Comparison of ENCODE assay signal across 1 cellular context in the genomic region with DNA sequence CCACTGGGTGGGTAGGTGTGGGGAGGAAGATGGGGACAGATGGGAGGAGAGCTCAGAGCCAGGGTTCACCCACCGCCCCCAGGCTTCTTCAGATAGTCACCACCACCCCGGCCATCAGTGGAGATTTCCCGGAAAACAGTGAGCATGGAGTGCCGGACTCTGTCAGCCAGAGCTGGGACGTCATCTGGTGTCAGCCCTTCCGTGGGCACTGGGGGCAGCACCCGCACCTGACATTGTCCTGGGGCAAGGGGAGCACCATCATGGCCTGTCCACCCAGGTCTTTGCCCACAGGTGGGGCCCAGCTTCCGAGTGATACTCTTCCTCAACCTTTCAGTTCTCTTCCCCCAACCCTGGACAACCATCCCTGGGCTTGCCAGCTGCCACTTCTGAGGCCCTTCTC.
TF ChIP-seq lines count a peak whose summit lies in the region.

No MANE protein-coding gene starts in this region.

TF ChIP-seq in HCT116, 20 proteins besides CTCF, POLR2A, EP300 and RAD21:
- TF ChIP-seq JUND (IDR thresholded peaks at IDR 0.05): no peak
- TF ChIP-seq EZH2 (IDR thresholded peaks at IDR 0.05): no peak
- no peak for TF ChIP-seq SIN3A (IDR thresholded peaks at IDR 0.05; ENCODE audit: low read depth)
- TF ChIP-seq POLR2AphosphoS5 (IDR thresholded peaks at IDR 0.05; ENCODE audit: low read depth, low read length): no peak; the same call in none of the 2 replicates
- TF ChIP-seq EZH2phosphoT487 (IDR thresholded peaks at IDR 0.05; ENCODE audit: borderline replicate concordance): no peak
- no peak for TF ChIP-seq ELF1 (IDR thresholded peaks at IDR 0.05; ENCODE audit: borderline replicate concordance, low read depth)
- TF ChIP-seq YY1 (IDR thresholded peaks at IDR 0.05; ENCODE audit: extremely low read depth, insufficient replicate concordance, low read depth, low read length): no peak
TF ChIP-seq in HCT116: peak in this region for 0.
